Comparison of ENCODE assay signal across 8 cellular contexts in the genomic region with DNA sequence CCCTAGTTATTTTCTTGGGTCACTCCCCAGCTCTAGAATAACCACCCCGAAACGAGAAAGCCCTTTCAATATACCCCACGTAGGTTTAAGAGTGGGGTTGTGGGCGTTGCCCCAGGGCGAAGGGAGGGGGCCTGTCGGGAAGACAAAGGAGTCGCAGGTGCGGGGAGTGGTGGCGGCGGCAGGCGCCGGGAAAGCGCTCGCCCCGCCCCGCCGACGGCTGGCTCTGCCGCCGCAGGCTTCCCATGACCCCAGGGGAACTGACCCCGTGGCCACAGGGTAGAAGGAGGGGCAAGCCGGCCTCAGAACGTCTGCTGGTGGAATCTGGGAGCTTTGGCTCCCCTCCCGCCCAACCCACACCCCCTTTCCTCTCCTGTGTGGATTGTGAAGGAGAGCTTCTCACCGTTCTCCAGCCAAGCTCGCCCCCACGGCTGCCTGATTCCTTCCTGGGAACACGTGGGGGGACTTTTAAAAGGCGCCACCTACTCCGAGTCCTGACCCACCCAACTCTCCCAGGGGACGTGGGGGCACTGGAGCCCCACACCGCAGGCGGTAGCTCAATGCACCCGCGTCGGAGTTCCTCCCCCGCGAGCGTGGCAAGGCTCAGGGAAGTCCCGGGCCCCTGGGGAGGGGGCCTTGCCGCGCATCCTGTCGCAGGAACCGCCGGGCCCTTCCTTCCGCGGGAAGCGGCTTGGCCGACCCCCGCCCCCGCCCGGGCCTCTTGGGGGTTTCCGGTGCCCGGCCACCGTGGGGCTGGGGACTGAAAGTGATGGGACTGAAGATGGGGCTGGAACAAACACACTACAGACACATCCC. TPM values are rescaled to one million over a fixed set of nuclear protein-coding genes. Genes with fewer than 3 reads are reported as not detected.
A peak's percentile ranks its signal among the peaks of the same experiment; 100 is the strongest.
DNase-seq lines count a peak whose midpoint lies in the region; ATAC-seq and TF ChIP-seq lines count a peak whose summit lies in the region.

No MANE protein-coding gene starts in this region.

- no peak for TF ChIP-seq EP300 in stomach (IDR thresholded peaks at IDR 0.05)

- H3K27me3 ChIP-seq in mononuclear cell (ENCODE audit: insufficient read depth, low read length): no peaks in the 10 kb centered on the region
- H3K27me3 ChIP-seq in stomach: no peaks in the 10 kb centered on the region

- intact Hi-C loops in stomach (cut with DNase I; ENCODE audit: low total_unique reads): no loop called here

- no peak for DNase-seq in AG09309 (ENCODE audit: low read depth)
- DNase-seq in NCI-H748 treated with DMSO at 0.1 percent for 48 hours (lab: John Stamatoyannopoulos, UW): peak; percentile 28
- peak; percentile 85 for DNase-seq in activated CD8-positive, alpha-beta memory T cell treated with anti-CD3 and anti-CD28 coated beads, Interleukin-2, amount 50 U/mL, for 48 hours
- peak; percentile 63 for DNase-seq in epidermal melanocyte (ENCODE audit: insufficient read length, low spot score)
- peak; percentile 86 for DNase-seq in stomach
- no peak for DNase-seq in hippocampal formation (lab: John Stamatoyannopoulos, UW)

- peak overlapping the region; percentile 96 to 99 (median 99) for H3K27ac ChIP-seq in stomach

- H3K4me1 ChIP-seq in mononuclear cell (ENCODE audit: insufficient read depth, low read length) (peaks cover 50% of the 10 kb centered on the region), stomach (peaks cover 16 to 39% (median 33%) of the 10 kb centered on the region in 4 donors)

- H3K36me3 ChIP-seq in stomach: no peaks in the 10 kb centered on the region

- peak overlapping the region; percentile 63 for H3K4me3 ChIP-seq in AG09309 (ENCODE audit: control insufficient read depth, low read depth, low read length)
- H3K4me3 ChIP-seq in mononuclear cell (ENCODE audit: low read length): peak overlapping the region; percentile 100
- H3K4me3 ChIP-seq in stomach: peak overlapping the region; percentile 85 to 92 (median 88)

- TF ChIP-seq CTCF in AG09309 (IDR thresholded peaks at IDR 0.05; ENCODE audit: control insufficient read depth, insufficient read depth, low read depth, low read length, missing control alignments): no peak
- TF ChIP-seq CTCF in stomach (IDR thresholded peaks at IDR 0.05): no peak

- WGBS in stomach, 5 donors: 3 to 6% (median 5%) methylated on average over 30 to 55 of the region's 55 CpGs

- ATAC-seq in GM21528 (IDR thresholded peaks at IDR 0.05; ENCODE audit: low FRiP score, unreplicated experiment): peak; percentile 11

- no peaks in the 10 kb centered on the region for H3K9me3 ChIP-seq in mononuclear cell (ENCODE audit: low read depth, low read length)
- H3K9me3 ChIP-seq in stomach: no peaks in the 10 kb centered on the region

- TF ChIP-seq POLR2A in stomach (IDR thresholded peaks at IDR 0.05): no peak

RNA-seq across cellular contexts. Expression of a gene that starts 5.5 kb away (rescaled TPM):
- total RNA-seq in mononuclear cell (222 TPM), stomach (100 to 1,000 TPM in 3 of 5 donors, 10 to 100 TPM in 2; 32.3 to 421 (median 150) TPM)
- polyA plus RNA-seq in stomach: 10 to 100 TPM; 64.3 to 87.2 (median 64.6) TPM

RNA-seq across cellular contexts. Expression of a gene that starts 5.5 kb away (rescaled TPM):
- 71.7 TPM for total RNA-seq in mononuclear cell
- 100 to 1,000 TPM in 3 of 5 donors, 10 to 100 TPM in 2; 20.4 to 942 (median 117) TPM for total RNA-seq in stomach
- 100 to 1,000 TPM in 1 of 3 donors, 10 to 100 TPM in 2; 74.8 to 114 (median 94.7) TPM for polyA plus RNA-seq in stomach

RNA-seq across cellular contexts. Expression of a gene that starts 37.6 kb away (rescaled TPM):
- 16.0 TPM for total RNA-seq in mononuclear cell
- 100 to 1,000 TPM in 1 of 5 donors, 10 to 100 TPM in 4; 10.1 to 122 (median 26.3) TPM for total RNA-seq in stomach
- 10 to 100 TPM in 1 of 3 donors, 1 to 10 TPM in 2; 6.9 to 26.2 (median 9.5) TPM for polyA plus RNA-seq in stomach

RNA-seq across cellular contexts. Expression of a gene that starts 39.1 kb away (rescaled TPM):
- total RNA-seq in mononuclear cell: 30.7 TPM
- total RNA-seq in stomach: 100 to 1,000 TPM in 1 of 5 donors, 10 to 100 TPM in 4; 29.6 to 373 (median 36.5) TPM
- 10 to 100 TPM; 64.7 to 88.2 (median 77.9) TPM for polyA plus RNA-seq in stomach

RNA-seq across cellular contexts. Expression of a gene that starts 53.0 kb away (rescaled TPM):
- total RNA-seq in mononuclear cell (20.5 TPM), stomach (10 to 100 TPM in 2 of 5 donors, 1 to 10 TPM in 2, not detected in 1; 1.3 to 19.3 (median 7.6) TPM)
- polyA plus RNA-seq in stomach: 1 to 10 TPM; 4.1 to 5.5 (median 5.0) TPM

Comparison
In these comparisons a context has a peak if more than half of its experiments do, and no peak if none do; other contexts are left out.
1. DNase-seq: peak in NCI-H748 treated with DMSO at 0.1 percent for 48 hours (single experiment), activated CD8-positive, alpha-beta memory T cell treated with anti-CD3 and anti-CD28 coated beads, Interleukin-2, amount 50 U/mL, for 48 hours (single experiment), epidermal melanocyte (single experiment) and stomach (single experiment); none in AG09309 (single experiment) and hippocampal formation (0 of 2).
2. Peak in every context shown above with its lines, with median percentiles within 50 percentile points of each other: H3K4me3 ChIP-seq.